ENCODE assay signal across 19 cellular contexts in the genomic region with DNA sequence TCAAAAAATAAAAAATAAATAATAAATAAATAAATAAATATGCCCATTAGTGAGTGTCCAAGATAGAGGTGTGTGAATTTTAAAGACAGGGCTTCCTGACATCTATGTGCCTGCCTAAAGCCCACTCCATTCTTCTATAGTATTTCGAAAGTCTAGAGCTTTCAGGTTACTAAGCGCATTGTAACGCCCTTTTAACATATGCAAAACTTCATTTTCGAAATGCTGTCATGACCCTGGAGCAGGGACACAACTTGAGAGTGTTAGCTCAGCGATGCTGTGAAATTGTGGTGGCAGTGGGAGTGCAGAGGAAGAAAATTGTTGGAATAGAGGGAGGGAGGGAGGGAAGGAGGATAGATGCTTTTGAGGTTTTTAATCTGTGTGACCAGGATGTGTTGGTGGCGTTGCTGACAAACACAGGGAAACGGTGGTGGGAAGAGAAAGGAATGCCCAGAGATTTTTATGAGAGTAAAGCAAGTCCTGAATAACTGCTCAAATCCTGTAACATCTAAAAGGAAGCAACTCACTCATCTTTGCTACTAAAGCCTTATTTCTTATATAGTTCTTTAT.
"Had no signal": no experiment of that assay in that cellular context is flagged by ENCODE, and none has a peak within 500 bp of the region (broad histone marks: within the 10 kb centered on the region; RNA-seq: fewer than 3 reads in every experiment).

No MANE protein-coding gene starts in this region.

- H3K9me3 Mint-ChIP-seq: activated CD4-positive, alpha-beta T cell treated with anti-CD3 and anti-CD28 coated beads, Interleukin-2, amount 10 ng/mL, durations not matched to agents 24 days and 14 days; activated T-cell treated with anti-CD3 and anti-CD28 coated beads, Interleukin-2, amount 50 U/mL, for 72 hours; immature natural killer cell; neural crest cell had no signal

- H3K27ac Mint-ChIP-seq: activated CD4-positive, alpha-beta T cell treated with anti-CD3 and anti-CD28 coated beads, Interleukin-2, amount 10 ng/mL, durations not matched to agents 24 days and 14 days; activated naive CD8-positive, alpha-beta T cell; activated T-cell treated with anti-CD3 and anti-CD28 coated beads, Interleukin-2, amount 50 U/mL, for 72 hours had no signal

- H3K9me3 ChIP-seq: heart left ventricle, sigmoid colon, stomach, testis, upper lobe of right lung had no signal

- H3K27me3 Mint-ChIP-seq: activated CD4-positive, alpha-beta T cell treated with anti-CD3 and anti-CD28 coated beads, Interleukin-2, amount 10 ng/mL, durations not matched to agents 24 days and 14 days; activated naive CD8-positive, alpha-beta T cell had no signal

- H3K36me3 ChIP-seq: heart left ventricle, sigmoid colon, stomach, upper lobe of right lung had no signal

- H3K36me3 Mint-ChIP-seq: activated naive CD8-positive, alpha-beta T cell; immature natural killer cell had no signal

- H3K4me3 ChIP-seq: heart left ventricle, sigmoid colon, stomach, testis, upper lobe of right lung had no signal

- ATAC-seq: activated T-cell treated with anti-CD3 and anti-CD28 coated beads, Interleukin-2, amount 50 U/mL, for 72 hours; heart left ventricle; upper lobe of right lung had no signal

- DNase-seq: activated CD4-positive, alpha-beta T cell treated with anti-CD3 and anti-CD28 coated beads, Interleukin-2, amount 10 ng/mL, durations not matched to agents 24 days and 14 days; activated CD4-positive, CD25-positive, alpha-beta regulatory T cell; activated CD8-positive, alpha-beta memory T cell treated with anti-CD3 and anti-CD28 coated beads, Interleukin-2, amount 50 U/mL, for 48 hours; activated gamma-delta T cell treated with Interleukin-2 at 50 U/mL for 16 hours; activated T-cell treated with anti-CD3 and anti-CD28 coated beads, Interleukin-2, amount 50 U/mL, for 72 hours; aorta; cortex of kidney; effector CD4-positive, alpha-beta T cell; foreskin melanocyte; heart left ventricle; immature natural killer cell; sigmoid colon; stimulated activated CD4-positive, alpha-beta T cell treated with anti-CD3 and anti-CD28 coated beads, Interleukin-12 subunit alpha, Interleukin-12 subunit beta, amount 100 ng/mL, for 4 hours; stimulated activated CD4-positive, alpha-beta T cell treated with anti-CD3 and anti-CD28 coated beads, Interleukin-2, amount 100 ng/mL, for 24 hours; stomach; testis; upper lobe of right lung had no signal

- H3K27ac ChIP-seq: heart left ventricle, sigmoid colon, stomach, testis, upper lobe of right lung had no signal

- H3K4me3 Mint-ChIP-seq: activated CD4-positive, alpha-beta T cell treated with anti-CD3 and anti-CD28 coated beads, Interleukin-2, amount 10 ng/mL, durations not matched to agents 24 days and 14 days; activated naive CD8-positive, alpha-beta T cell; activated T-cell treated with anti-CD3 and anti-CD28 coated beads, Interleukin-2, amount 50 U/mL, for 72 hours; immature natural killer cell; neural crest cell had no signal

- H3K4me1 ChIP-seq: testis had no signal

- H3K27me3 ChIP-seq: heart left ventricle, sigmoid colon, stomach, testis, upper lobe of right lung had no signal
